In genomic region chr7:72258074-72258473, GRCh38 we compare ENCODE assay signal across 26 cellular contexts.
"Had no signal": no experiment of that assay in that cellular context is flagged by ENCODE, and none has a peak within 500 bp of the region (broad histone marks: within the 10 kb centered on the region; RNA-seq: fewer than 3 reads in every experiment).

No MANE protein-coding gene starts in this region.

- H3K27me3 ChIP-seq: colonic mucosa, dorsolateral prefrontal cortex, esophagus muscularis mucosa, esophagus squamous epithelium, foreskin keratinocyte, gastrocnemius medialis, gastroesophageal sphincter, heart left ventricle had no signal

- H3K27ac ChIP-seq: colonic mucosa, coronary artery, dorsolateral prefrontal cortex, epithelial cell of prostate, esophagus muscularis mucosa, esophagus squamous epithelium, foreskin keratinocyte, gastrocnemius medialis, gastroesophageal sphincter, heart left ventricle had no signal

- H3K4me3 ChIP-seq: colonic mucosa, coronary artery, dorsolateral prefrontal cortex, esophagus muscularis mucosa, esophagus squamous epithelium, gastrocnemius medialis, gastroesophageal sphincter, heart left ventricle had no signal

- ATAC-seq: effector memory CD8-positive, alpha-beta T cell; esophagus mucosa; foreskin keratinocyte; gastrocnemius medialis; gastroesophageal sphincter; heart left ventricle had no signal

- H3K36me3 ChIP-seq: colonic mucosa, esophagus muscularis mucosa, esophagus squamous epithelium, gastrocnemius medialis, gastroesophageal sphincter, heart left ventricle had no signal

- H3K9me3 ChIP-seq: colonic mucosa, esophagus muscularis mucosa, esophagus squamous epithelium, gastrocnemius medialis, gastroesophageal sphincter had no signal

- H3K4me1 ChIP-seq: colonic mucosa, esophagus muscularis mucosa, esophagus squamous epithelium, foreskin keratinocyte, gastrocnemius medialis, gastroesophageal sphincter, heart left ventricle had no signal

- FAIRE-seq: colon, endometrium, endothelial cell of umbilical vein, frontal cortex had no signal

- DNase-seq: colonic mucosa; cortex of kidney; dermis blood vessel endothelial cell; dorsolateral prefrontal cortex; effector CD4-positive, alpha-beta T cell; effector CD8-positive, alpha-beta T cell; effector memory CD4-positive, alpha-beta T cell; effector memory CD8-positive, alpha-beta T cell; endodermal cell; erythroblast; esophagus squamous epithelium; foreskin keratinocyte; foreskin melanocyte; gastrocnemius medialis; glutamatergic neuron; head of caudate nucleus; heart left ventricle had no signal
